9 cellular contexts compared by ENCODE assay signal in genomic region chr6:35296931-35297330, GRCh38. TPM values are rescaled to one million over a fixed set of nuclear protein-coding genes. Genes with fewer than 3 reads are reported as not detected.
DNase-seq lines count a peak whose midpoint lies in the region; ATAC-seq and TF ChIP-seq lines count a peak whose summit lies in the region.
"Had no signal": no experiment of that assay in that cellular context is flagged by ENCODE, and none has a peak within 500 bp of the region (broad histone marks: within the 10 kb centered on the region; RNA-seq: fewer than 3 reads in every experiment).

No MANE protein-coding gene starts in this region.

- H3K4me1 ChIP-seq in DND-41 (ENCODE audit: insufficient read depth, low read length): peaks cover 50% of the 10 kb centered on the region
- peaks cover 7 to 8% of the 10 kb centered on the region in 2 donors for H3K4me1 ChIP-seq in muscle layer of duodenum (ENCODE audit: control insufficient read depth in 1 of 2, insufficient read depth in 2 of 2, low read length in 2 of 2)

- peaks cover 35% of the 10 kb centered on the region for H3K4me1 Mint-ChIP-seq in T-helper 17 cell

- H3K79me2 ChIP-seq in DND-41 (ENCODE audit: insufficient read depth, low read length): peaks cover 39% of the 10 kb centered on the region

- H3K4me3 ChIP-seq in DND-41 (ENCODE audit: low read depth in 1 of 2, low read length in 2 of 2) (peak overlapping the region in 1 of 2 experiments; percentile 67; a peak in 2 of 4 replicates), muscle layer of duodenum (ENCODE audit: low read depth in 1 of 2, low read length in 2 of 2) (no peak overlapping the region)
- H3K4me3 ChIP-seq: body of pancreas had no signal

- H4K20me1 ChIP-seq in DND-41 (ENCODE audit: insufficient read depth, low read length): peaks cover 5% of the 10 kb centered on the region; the same call in 1 of the 2 replicates

- H3K9ac ChIP-seq in DND-41 (ENCODE audit: low read depth, low read length): peak overlapping the region; percentile 82

- H2AFZ ChIP-seq in DND-41 (ENCODE audit: low read depth, low read length): peak overlapping the region; percentile 49

- H3K36me3 ChIP-seq in DND-41 (ENCODE audit: insufficient read depth, low read length): peaks cover 50% of the 10 kb centered on the region
- peaks cover 32 to 44% of the 10 kb centered on the region in 2 donors for H3K36me3 ChIP-seq in muscle layer of duodenum (ENCODE audit: control insufficient read depth in 1 of 2, insufficient read depth in 2 of 2, low read length in 2 of 2)

- no peaks in the 10 kb centered on the region for H3K9me3 ChIP-seq in DND-41 (ENCODE audit: insufficient read depth, low read length, severe bottlenecking)
- H3K9me3 ChIP-seq in T-helper 17 cell (ENCODE audit: control insufficient read depth, low read length, poor library complexity, severe bottlenecking): no peaks in the 10 kb centered on the region
- H3K9me3 ChIP-seq in muscle layer of duodenum (ENCODE audit: control insufficient read depth in 1 of 2, low read length in 2 of 2): no peaks in the 10 kb centered on the region
- H3K9me3 ChIP-seq: body of pancreas had no signal

- H3K27me3 ChIP-seq in DND-41 (ENCODE audit: insufficient read depth, low read length, poor library complexity): no peaks in the 10 kb centered on the region
- no peaks in the 10 kb centered on the region for H3K27me3 ChIP-seq in muscle layer of duodenum (ENCODE audit: low read depth, low read length)
- H3K27me3 ChIP-seq: body of pancreas had no signal

- DNase-seq in DND-41 (no peak), T-helper 17 cell (no peak), NCI-H2196 (lab: John Stamatoyannopoulos, UW; ENCODE audit: unreplicated experiment) (no peak), NCI-H1417 treated with DMSO at 0.1 percent for 48 hours (lab: John Stamatoyannopoulos, UW) (no peak)

- H3K27ac ChIP-seq in 22Rv1: peak overlapping the region; percentile 67
- H3K27ac ChIP-seq in DND-41 (ENCODE audit: low read length): peak overlapping the region; percentile 89
- H3K27ac ChIP-seq in muscle layer of duodenum (ENCODE audit: low read length): peak overlapping the region; percentile 43

- H3K4me3 Mint-ChIP-seq in T-helper 17 cell: peak overlapping the region; percentile 97

- TF ChIP-seq CTCF in 22Rv1 (IDR thresholded peaks at IDR 0.05) (no peak), DND-41 (IDR thresholded peaks at IDR 0.05; ENCODE audit: borderline replicate concordance, extremely low read depth, low read length, poor library complexity, severe bottlenecking) (no peak)

- H3K27me3 Mint-ChIP-seq in T-helper 17 cell: no peaks in the 10 kb centered on the region

- peak overlapping the region; percentile 73 for H3K4me2 ChIP-seq in DND-41 (ENCODE audit: insufficient read depth, low read length)

- H3K27ac Mint-ChIP-seq in T-helper 17 cell: no peak overlapping the region

- no peak for ATAC-seq in DND-41 (ENCODE audit: insufficient read depth, low read depth)
- ATAC-seq in T-helper 17 cell: no peak
- no peak for ATAC-seq in HG02970 (IDR thresholded peaks at IDR 0.05; ENCODE audit: low FRiP score, unreplicated experiment)
- no peak for ATAC-seq in GM18519 (IDR thresholded peaks at IDR 0.05; ENCODE audit: low FRiP score, unreplicated experiment)

- H3K36me3 Mint-ChIP-seq in T-helper 17 cell (ENCODE audit: low read depth): peaks cover 11% of the 10 kb centered on the region

RNA-seq across cellular contexts. Expression of gene DEF6, which starts 0.7 kb away (rescaled TPM):
- total RNA-seq in T-helper 17 cell: 100 to 1,000 TPM; 193 to 206 TPM

RNA-seq across cellular contexts. Expression of gene ZNF76, which starts 37.4 kb away (rescaled TPM):
- 10 to 100 TPM; 50.0 to 60.8 TPM for total RNA-seq in T-helper 17 cell

RNA-seq across cellular contexts. Expression of gene PPARD, which starts 45.4 kb away (rescaled TPM):
- 10 to 100 TPM; 25.0 to 29.9 TPM for total RNA-seq in T-helper 17 cell
